Comparison of ENCODE assay signal across 7 cellular contexts in genomic region chr6:33425668-33426577, GRCh38. TPM values are rescaled to one million over a fixed set of nuclear protein-coding genes. Genes with fewer than 3 reads are reported as not detected.
DNase-seq lines count a peak whose midpoint lies in the region; ATAC-seq and TF ChIP-seq lines count a peak whose summit lies in the region.

No MANE protein-coding gene starts in this region.

- intact Hi-C loops in PC-9 (cut with micrococcal nuclease; ENCODE audit: unreplicated experiment): loop anchor here (1.0 to 2.0 kb wide), 4 partner anchors 28 to 153 kb away; partner anchors contain the start of genes KIFC1 and ZBTB9

- no peaks in the 10 kb centered on the region for H3K9me2 ChIP-seq in PC-9 (ENCODE audit: insufficient read depth)

- peak overlapping the region; percentile 57 for H3K27ac ChIP-seq in PC-9

- peak overlapping the region; percentile 81 for H2AFZ ChIP-seq in PC-9

- H3F3A ChIP-seq in PC-9 (ENCODE audit: insufficient read depth, low read depth): peaks cover 33% of the 10 kb centered on the region

- peaks cover 21% of the 10 kb centered on the region for H3K27me3 ChIP-seq in PC-9 (ENCODE audit: insufficient read depth, low read depth)

- H3K36me3 ChIP-seq in PC-9 (ENCODE audit: low read depth): no peaks in the 10 kb centered on the region

- no peaks in the 10 kb centered on the region for H3K9me3 ChIP-seq in PC-9 (ENCODE audit: insufficient read depth, low read depth)

- ATAC-seq in esophagus mucosa: peak; percentile 79

- TSS peak; percentile 39 for BruUV-seq in PC-9 (replicated peaks; lab: Mats Ljungman, UMichigan)

- DNase-seq in GM13977 (ENCODE audit: low spot score) (peak; percentile 89), HT-29 (ENCODE audit: low spot score) (peak; percentile 62), PC-9 (peak; percentile 66 to 87), myocyte (ENCODE audit: low read depth) (peak; percentile 85)
- peak; percentile 88 to 90 for DNase-seq in activated T-cell treated with anti-CD3 and anti-CD28 coated beads, Interleukin-2, amount 50 U/mL, for 48 hours
- DNase-seq in stimulated activated CD8-positive, alpha-beta memory T cell treated with anti-CD3 and anti-CD28 coated beads, Interleukin-7, amount 100 ng/mL, for 48 hours (ENCODE audit: extremely low read depth in 1 of 2, low read depth in 1 of 2): peak; percentile 64 to 84

- peaks cover 19% of the 10 kb centered on the region for H3K4me1 ChIP-seq in PC-9 (replicated peaks; ENCODE audit: insufficient read depth)

- TF ChIP-seq CTCF in GM13977 (IDR thresholded peaks at IDR 0.05; ENCODE audit: extremely low read depth, insufficient read depth, missing control alignments) (peak; percentile 84), PC-9 (conservative IDR thresholded peaks at IDR 0.05) (peak; percentile 71)

- CTCF ChIA-PET in PC-9 (lab: Charles Lee): interaction anchor here (0.5 to 0.9 kb wide), 5 partner anchors 36 to 816 kb away, joined by 3 to 5 read pairs (median 3); no protein-coding TSS in a partner anchor

- peak overlapping the region; percentile 77 for H3K4me2 ChIP-seq in PC-9

- POLR2A ChIA-PET in PC-9 (lab: Charles Lee; ENCODE audit: unreplicated experiment): interaction anchor here (0.5 to 2.0 kb wide), 3 partner anchors 52 to 287 kb away, joined by 4 to 24 read pairs (median 14); partner anchors contain the start of gene ZBTB22

- no peaks in the 10 kb centered on the region for H3K79me2 ChIP-seq in PC-9 (ENCODE audit: low read depth)

- H4K20me1 ChIP-seq in PC-9 (ENCODE audit: insufficient read depth): no peaks in the 10 kb centered on the region

- H3K4me3 ChIP-seq in PC-9: peak overlapping the region; percentile 71

- in situ Hi-C loops in GM13977 (cut with MboI; ENCODE audit: low pct_unique_long_range_greater_than_20kb, low sequenced_read_pairs, unreplicated experiment): no loop called here

RNA-seq across cellular contexts. Expression of gene SYNGAP1, which starts 6.1 kb away (rescaled TPM):
- 3.3 and 5.2 TPM in 2 replicates for total RNA-seq in HT-29 (2014; rRNA removed; shearing (Covaris generic))
- 13.6 and 17.7 TPM in 2 replicates for total RNA-seq in PC-9 (2021)
- 7.1 TPM for total RNA-seq in esophagus mucosa
- 2.7 and 2.8 TPM in 2 replicates for total RNA-seq in myocyte
- polyA plus RNA-seq in myocyte (2012): 16.6 TPM

RNA-seq across cellular contexts. Expression of gene CUTA, which starts 8.0 kb away (rescaled TPM):
- total RNA-seq in HT-29 (2014; rRNA removed; shearing (Covaris generic)): 300 and 321 TPM in 2 replicates
- total RNA-seq in PC-9 (2021): 213 and 220 TPM in 2 replicates
- total RNA-seq in esophagus mucosa: 92.4 TPM
- 163 and 189 TPM in 2 replicates for total RNA-seq in myocyte
- 406 TPM for polyA plus RNA-seq in myocyte (2012)

RNA-seq across cellular contexts. Expression of gene PHF1, which starts 15.1 kb away (rescaled TPM):
- 30.8 and 35.5 TPM in 2 replicates for total RNA-seq in HT-29 (2014; rRNA removed; shearing (Covaris generic))
- total RNA-seq in PC-9 (2021) (47.6 and 52.0 TPM in 2 replicates), esophagus mucosa (13.4 TPM), myocyte (54.4 and 55.5 TPM in 2 replicates)
- polyA plus RNA-seq in myocyte (2012): 64.9 TPM

RNA-seq across cellular contexts. Expression of gene ZBTB9, which starts 28.5 kb away (rescaled TPM):
- total RNA-seq in HT-29 (2014; rRNA removed; shearing (Covaris generic)): 4.7 and 11.2 TPM in 2 replicates
- total RNA-seq in PC-9 (2021) (7.9 and 8.4 TPM in 2 replicates), esophagus mucosa (5.5 TPM), myocyte (3.6 and 5.2 TPM in 2 replicates)
- polyA plus RNA-seq in myocyte (2012): 7.0 TPM

RNA-seq across cellular contexts. Expression of gene KIFC1, which starts 34.3 kb away (rescaled TPM):
- 64.8 and 67.5 TPM in 2 replicates for total RNA-seq in HT-29 (2014; rRNA removed; shearing (Covaris generic))
- total RNA-seq in PC-9 (2021): 82.9 and 91.4 TPM in 2 replicates
- 19.0 TPM for total RNA-seq in esophagus mucosa
- total RNA-seq in myocyte: 0.35 and 0.52 TPM in 2 replicates
- polyA plus RNA-seq in myocyte (2012): 0.44 TPM

Comparison
In these comparisons a context has a peak if more than half of its experiments do, and no peak if none do; other contexts are left out.
1. Peak in every context shown above with its lines: DNase-seq, ATAC-seq, H3K4me3 ChIP-seq and H3K27ac ChIP-seq.